In genomic region chr7:132580717-132581285, GRCh38 we compare ENCODE assay signal across 8 cellular contexts. TPM values are rescaled to one million over a fixed set of nuclear protein-coding genes. Genes with fewer than 3 reads are reported as not detected.
DNase-seq lines count a peak whose midpoint lies in the region; ATAC-seq and TF ChIP-seq lines count a peak whose summit lies in the region.

No MANE protein-coding gene starts in this region.

- DNase-seq in NCI-H446 (lab: John Stamatoyannopoulos, UW) (peak; percentile 31 to 75), dermis blood vessel endothelial cell (peak; percentile 92), lung (ENCODE audit: low spot score) (peak; percentile 61)
- DNase-seq in activated CD4-positive, alpha-beta T cell treated with anti-CD3 and anti-CD28 coated beads, Interleukin-2, amount 10 ng/mL, durations not matched to agents 7 days and 5 days = peak; percentile 87
- peak; percentile 32 for DNase-seq in stimulated activated CD8-positive, alpha-beta memory T cell treated with anti-CD3 and anti-CD28 coated beads, Interleukin-12 subunit alpha, Interleukin-12 subunit beta, amount 100 ng/mL, for 4 hours (ENCODE audit: low read depth)

- WGBS in lung, 2 donors = 5 to 10% methylated on average over 4 of the region's 4 CpGs

- H3K4me3 ChIP-seq in lung = no peak overlapping the region

- ATAC-seq in HG03135 (IDR thresholded peaks at IDR 0.05; ENCODE audit: unreplicated experiment) = peak; percentile 77
- peak; percentile 37 for ATAC-seq in lung (ENCODE audit: insufficient read depth, low FRiP score)
- no peak for ATAC-seq in HG02610 (IDR thresholded peaks at IDR 0.05; ENCODE audit: unreplicated experiment)

- POLR2A ChIA-PET in activated CD4-positive, alpha-beta T cell treated with anti-CD3 and anti-CD28 coated beads, Interleukin-2, amount 10 ng/mL, durations not matched to agents 7 days and 5 days (lab: Charles Lee) = no interaction called here

- H3K27ac Mint-ChIP-seq in activated CD4-positive, alpha-beta T cell treated with anti-CD3 and anti-CD28 coated beads, Interleukin-2, amount 10 ng/mL, durations not matched to agents 7 days and 5 days = no peak overlapping the region

- H3K9me3 Mint-ChIP-seq in activated CD4-positive, alpha-beta T cell treated with anti-CD3 and anti-CD28 coated beads, Interleukin-2, amount 10 ng/mL, durations not matched to agents 7 days and 5 days = no peaks in the 10 kb centered on the region

- peaks cover 12% of the 10 kb centered on the region for H3K4me1 Mint-ChIP-seq in activated CD4-positive, alpha-beta T cell treated with anti-CD3 and anti-CD28 coated beads, Interleukin-2, amount 10 ng/mL, durations not matched to agents 7 days and 5 days

- peaks cover 0 to 11% of the 10 kb centered on the region in 2 donors for H3K4me1 ChIP-seq in lung (ENCODE audit: control insufficient read depth in 2 of 2, insufficient read depth in 2 of 2, low read length in 2 of 2)

- no peak overlapping the region for H3K4me3 Mint-ChIP-seq in activated CD4-positive, alpha-beta T cell treated with anti-CD3 and anti-CD28 coated beads, Interleukin-2, amount 10 ng/mL, durations not matched to agents 7 days and 5 days

- H3K36me3 Mint-ChIP-seq in activated CD4-positive, alpha-beta T cell treated with anti-CD3 and anti-CD28 coated beads, Interleukin-2, amount 10 ng/mL, durations not matched to agents 7 days and 5 days (ENCODE audit: low read depth) = no peaks in the 10 kb centered on the region

- H3K27ac ChIP-seq in lung (ENCODE audit: low read depth in 1 of 2, low read length in 1 of 2) = no peak overlapping the region

- CTCF ChIA-PET in activated CD4-positive, alpha-beta T cell treated with anti-CD3 and anti-CD28 coated beads, Interleukin-2, amount 10 ng/mL, durations not matched to agents 7 days and 5 days (lab: Charles Lee) = interaction anchor here (0.8 to 6.0 kb wide), 19 partner anchors 10 to 1721 kb away, joined by 3 to 37 read pairs (median 3); no protein-coding TSS in a partner anchor

- no peaks in the 10 kb centered on the region for H3K36me3 ChIP-seq in lung (ENCODE audit: control insufficient read depth in 2 of 2, insufficient read depth in 2 of 2, low read length in 2 of 2)

- H3K27me3 Mint-ChIP-seq in activated CD4-positive, alpha-beta T cell treated with anti-CD3 and anti-CD28 coated beads, Interleukin-2, amount 10 ng/mL, durations not matched to agents 7 days and 5 days = peaks cover 41% of the 10 kb centered on the region

- TF ChIP-seq CTCF in GM12873 (IDR thresholded peaks at IDR 0.05; ENCODE audit: insufficient read depth, low read depth, low read length, missing control alignments) (peak; percentile 74), lung (IDR thresholded peaks at IDR 0.05; ENCODE audit: control extremely low read depth, extremely low read depth) (peak; percentile 75)

- peaks cover 0 to 5% of the 10 kb centered on the region in 2 donors for H3K9me3 ChIP-seq in lung (ENCODE audit: control insufficient read depth in 2 of 2, insufficient read depth in 1 of 2, low read length in 1 of 2)

- peaks cover 4% of the 10 kb centered on the region for H3K27me3 ChIP-seq in lung (ENCODE audit: control insufficient read depth, insufficient read depth)

RNA-seq across cellular contexts. Expression of gene PLXNA4, which starts 4.5 kb away (rescaled TPM):
- 10 to 100 TPM; 21.3 to 23.3 TPM for total RNA-seq in activated CD4-positive, alpha-beta T cell treated with anti-CD3 and anti-CD28 coated beads, Interleukin-2, amount 10 ng/mL, durations not matched to agents 7 days and 5 days
- total RNA-seq in dermis blood vessel endothelial cell (1.5 and 14.9 TPM in 2 replicates), lung (1 to 10 TPM; 3.4 to 4.6 TPM)
- under 1 TPM; 0.63 to 0.69 TPM for polyA plus RNA-seq in lung

Comparison
In these comparisons a context has a peak if more than half of its experiments do, and no peak if none do; other contexts are left out.
1. DNase-seq: peak in every context shown above with its lines; median percentile 92 in dermis blood vessel endothelial cell; 87 in activated CD4-positive, alpha-beta T cell treated with anti-CD3 and anti-CD28 coated beads, Interleukin-2, amount 10 ng/mL, durations not matched to agents 7 days and 5 days; 61 in lung; 53 in NCI-H446; 32 in stimulated activated CD8-positive, alpha-beta memory T cell treated with anti-CD3 and anti-CD28 coated beads, Interleukin-12 subunit alpha, Interleukin-12 subunit beta, amount 100 ng/mL, for 4 hours.